In genomic region chr2:110099036-110099420, GRCh38 we compare ENCODE assay signal across 16 cellular contexts. TPM values are rescaled to one million over a fixed set of nuclear protein-coding genes. Genes with fewer than 3 reads are reported as not detected.
"Had no signal": no experiment of that assay in that cellular context is flagged by ENCODE, and none has a peak within 500 bp of the region (broad histone marks: within the 10 kb centered on the region; RNA-seq: fewer than 3 reads in every experiment).

No MANE protein-coding gene starts in this region.

- H3K4me1 ChIP-seq: neural progenitor cell had no signal

- H3K27ac Mint-ChIP-seq: activated CD8-positive, alpha-beta memory T cell treated with anti-CD3 and anti-CD28 coated beads, Interleukin-2, amount 10 ng/mL, durations not matched to agents 7 days and 5 days; activated naive CD8-positive, alpha-beta T cell treated with anti-CD3 and anti-CD28 coated beads for 36 hours; activated T-cell treated with anti-CD3 and anti-CD28 coated beads, Interleukin-2, amount 50 U/mL, for 24 hours; stimulated activated memory B cell treated with anti-CD40 and anti-IgM and Interleukin-4, amounts not matched to agents 10 μg/mL and 1 μg/mL and 100 μg/mL, for 72 hours had no signal

- H3K27ac ChIP-seq: neural progenitor cell, parathyroid adenoma, SJSA1 had no signal

- DNase-seq: activated CD4-positive, alpha-beta T cell treated with anti-CD3 and anti-CD28 coated beads for 1 hour; activated CD4-positive, alpha-beta T cell treated with anti-CD3 and anti-CD28 coated beads, Interleukin-2, amount 50 U/mL, for 48 hours; activated CD8-positive, alpha-beta memory T cell treated with anti-CD3 and anti-CD28 coated beads, Interleukin-2, amount 10 ng/mL, durations not matched to agents 7 days and 5 days; activated gamma-delta T cell treated with Interleukin-2 at 50 U/mL for 16 hours; activated naive CD8-positive, alpha-beta T cell treated with anti-CD3 and anti-CD28 coated beads for 36 hours; activated T-cell treated with anti-CD3 and anti-CD28 coated beads, Interleukin-2, amount 50 U/mL, for 24 hours; effector CD8-positive, alpha-beta T cell; glutamatergic neuron; midbrain; SW 1271; transverse colon had no signal

- H3K4me3 ChIP-seq: neural progenitor cell, SJSA1, smooth muscle cell, transverse colon had no signal

- H3K36me3 Mint-ChIP-seq: activated CD8-positive, alpha-beta memory T cell treated with anti-CD3 and anti-CD28 coated beads, Interleukin-2, amount 10 ng/mL, durations not matched to agents 7 days and 5 days; activated naive CD8-positive, alpha-beta T cell treated with anti-CD3 and anti-CD28 coated beads for 36 hours; neural progenitor cell; stimulated activated memory B cell treated with anti-CD40 and anti-IgM and Interleukin-4, amounts not matched to agents 10 μg/mL and 1 μg/mL and 100 μg/mL, for 72 hours had no signal

- ATAC-seq: activated CD8-positive, alpha-beta memory T cell treated with anti-CD3 and anti-CD28 coated beads, Interleukin-2, amount 10 ng/mL, durations not matched to agents 7 days and 5 days; stimulated activated memory B cell treated with anti-CD40 and anti-IgM and Interleukin-4, amounts not matched to agents 10 μg/mL and 1 μg/mL and 100 μg/mL, for 72 hours had no signal

- H3K4me3 Mint-ChIP-seq: activated CD8-positive, alpha-beta memory T cell treated with anti-CD3 and anti-CD28 coated beads, Interleukin-2, amount 10 ng/mL, durations not matched to agents 7 days and 5 days; activated naive CD8-positive, alpha-beta T cell treated with anti-CD3 and anti-CD28 coated beads for 36 hours; activated T-cell treated with anti-CD3 and anti-CD28 coated beads, Interleukin-2, amount 50 U/mL, for 24 hours; neural progenitor cell; stimulated activated memory B cell treated with anti-CD40 and anti-IgM and Interleukin-4, amounts not matched to agents 10 μg/mL and 1 μg/mL and 100 μg/mL, for 72 hours had no signal

- H3K9me3 ChIP-seq: SJSA1, transverse colon had no signal

- H3K27me3 ChIP-seq: neural progenitor cell, SJSA1, transverse colon had no signal

- H3K36me3 ChIP-seq: neural progenitor cell, SJSA1, transverse colon had no signal

- H3K4me1 Mint-ChIP-seq: stimulated activated memory B cell treated with anti-CD40 and anti-IgM and Interleukin-4, amounts not matched to agents 10 μg/mL and 1 μg/mL and 100 μg/mL, for 72 hours had no signal

- H3K9me3 Mint-ChIP-seq: activated naive CD8-positive, alpha-beta T cell treated with anti-CD3 and anti-CD28 coated beads for 36 hours; activated T-cell treated with anti-CD3 and anti-CD28 coated beads, Interleukin-2, amount 50 U/mL, for 24 hours had no signal

RNA-seq across cellular contexts. Expression of gene MALL, which starts 16.6 kb away (rescaled TPM):
- total RNA-seq: activated CD8-positive, alpha-beta memory T cell treated with anti-CD3 and anti-CD28 coated beads, Interleukin-2, amount 10 ng/mL, durations not matched to agents 7 days and 5 days; SJSA1 had no signal
